ENCODE assay signal across 1 cellular context in the genomic region with DNA sequence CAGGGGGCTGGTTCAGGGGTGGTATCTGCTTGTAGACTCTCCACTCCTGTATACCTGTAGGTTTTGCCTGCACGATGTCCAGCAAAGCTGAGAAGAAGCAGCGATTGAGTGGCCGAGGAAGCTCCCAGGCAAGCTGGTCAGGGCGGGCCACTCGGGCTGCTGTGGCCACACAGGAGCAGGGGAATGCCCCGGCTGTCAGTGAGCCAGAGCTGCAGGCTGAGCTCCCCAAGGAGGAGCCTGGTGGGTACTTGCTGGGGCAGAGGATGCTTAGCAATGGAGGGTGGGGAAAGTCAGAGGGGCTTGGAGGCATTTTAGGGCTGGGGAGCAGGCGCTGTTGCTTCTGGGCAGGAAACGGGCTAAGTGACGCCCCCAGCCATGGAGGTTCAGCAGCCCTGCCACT.
TF ChIP-seq lines count a peak whose summit lies in the region.

No MANE protein-coding gene starts in this region.

TF ChIP-seq in GM23338, 12 proteins besides CTCF, POLR2A, EP300 and RAD21:
- TF ChIP-seq POLR2AphosphoS5 (IDR thresholded peaks at IDR 0.05; ENCODE audit: low read depth) (no peak), EZH2phosphoT487 (IDR thresholded peaks at IDR 0.05; ENCODE audit: unreplicated experiment) (no peak), JUNB (IDR thresholded peaks at IDR 0.05; ENCODE audit: unreplicated experiment) (no peak), CREB1 (CRISPR knock-in tag; IDR thresholded peaks at IDR 0.05; ENCODE audit: low read depth) (no peak), ZNF114 (CRISPR knock-in tag; IDR thresholded peaks at IDR 0.05) (no peak), NANOG (IDR thresholded peaks at IDR 0.05; ENCODE audit: borderline replicate concordance) (no peak), ZNF331 (CRISPR knock-in tag; IDR thresholded peaks at IDR 0.05; ENCODE audit: low read depth) (no peak), STAT1 (IDR thresholded peaks at IDR 0.05; ENCODE audit: unreplicated experiment) (no peak), EZH2 (IDR thresholded peaks at IDR 0.05; ENCODE audit: low read depth, unreplicated experiment) (no peak)
- TF ChIP-seq, protein P1, sequence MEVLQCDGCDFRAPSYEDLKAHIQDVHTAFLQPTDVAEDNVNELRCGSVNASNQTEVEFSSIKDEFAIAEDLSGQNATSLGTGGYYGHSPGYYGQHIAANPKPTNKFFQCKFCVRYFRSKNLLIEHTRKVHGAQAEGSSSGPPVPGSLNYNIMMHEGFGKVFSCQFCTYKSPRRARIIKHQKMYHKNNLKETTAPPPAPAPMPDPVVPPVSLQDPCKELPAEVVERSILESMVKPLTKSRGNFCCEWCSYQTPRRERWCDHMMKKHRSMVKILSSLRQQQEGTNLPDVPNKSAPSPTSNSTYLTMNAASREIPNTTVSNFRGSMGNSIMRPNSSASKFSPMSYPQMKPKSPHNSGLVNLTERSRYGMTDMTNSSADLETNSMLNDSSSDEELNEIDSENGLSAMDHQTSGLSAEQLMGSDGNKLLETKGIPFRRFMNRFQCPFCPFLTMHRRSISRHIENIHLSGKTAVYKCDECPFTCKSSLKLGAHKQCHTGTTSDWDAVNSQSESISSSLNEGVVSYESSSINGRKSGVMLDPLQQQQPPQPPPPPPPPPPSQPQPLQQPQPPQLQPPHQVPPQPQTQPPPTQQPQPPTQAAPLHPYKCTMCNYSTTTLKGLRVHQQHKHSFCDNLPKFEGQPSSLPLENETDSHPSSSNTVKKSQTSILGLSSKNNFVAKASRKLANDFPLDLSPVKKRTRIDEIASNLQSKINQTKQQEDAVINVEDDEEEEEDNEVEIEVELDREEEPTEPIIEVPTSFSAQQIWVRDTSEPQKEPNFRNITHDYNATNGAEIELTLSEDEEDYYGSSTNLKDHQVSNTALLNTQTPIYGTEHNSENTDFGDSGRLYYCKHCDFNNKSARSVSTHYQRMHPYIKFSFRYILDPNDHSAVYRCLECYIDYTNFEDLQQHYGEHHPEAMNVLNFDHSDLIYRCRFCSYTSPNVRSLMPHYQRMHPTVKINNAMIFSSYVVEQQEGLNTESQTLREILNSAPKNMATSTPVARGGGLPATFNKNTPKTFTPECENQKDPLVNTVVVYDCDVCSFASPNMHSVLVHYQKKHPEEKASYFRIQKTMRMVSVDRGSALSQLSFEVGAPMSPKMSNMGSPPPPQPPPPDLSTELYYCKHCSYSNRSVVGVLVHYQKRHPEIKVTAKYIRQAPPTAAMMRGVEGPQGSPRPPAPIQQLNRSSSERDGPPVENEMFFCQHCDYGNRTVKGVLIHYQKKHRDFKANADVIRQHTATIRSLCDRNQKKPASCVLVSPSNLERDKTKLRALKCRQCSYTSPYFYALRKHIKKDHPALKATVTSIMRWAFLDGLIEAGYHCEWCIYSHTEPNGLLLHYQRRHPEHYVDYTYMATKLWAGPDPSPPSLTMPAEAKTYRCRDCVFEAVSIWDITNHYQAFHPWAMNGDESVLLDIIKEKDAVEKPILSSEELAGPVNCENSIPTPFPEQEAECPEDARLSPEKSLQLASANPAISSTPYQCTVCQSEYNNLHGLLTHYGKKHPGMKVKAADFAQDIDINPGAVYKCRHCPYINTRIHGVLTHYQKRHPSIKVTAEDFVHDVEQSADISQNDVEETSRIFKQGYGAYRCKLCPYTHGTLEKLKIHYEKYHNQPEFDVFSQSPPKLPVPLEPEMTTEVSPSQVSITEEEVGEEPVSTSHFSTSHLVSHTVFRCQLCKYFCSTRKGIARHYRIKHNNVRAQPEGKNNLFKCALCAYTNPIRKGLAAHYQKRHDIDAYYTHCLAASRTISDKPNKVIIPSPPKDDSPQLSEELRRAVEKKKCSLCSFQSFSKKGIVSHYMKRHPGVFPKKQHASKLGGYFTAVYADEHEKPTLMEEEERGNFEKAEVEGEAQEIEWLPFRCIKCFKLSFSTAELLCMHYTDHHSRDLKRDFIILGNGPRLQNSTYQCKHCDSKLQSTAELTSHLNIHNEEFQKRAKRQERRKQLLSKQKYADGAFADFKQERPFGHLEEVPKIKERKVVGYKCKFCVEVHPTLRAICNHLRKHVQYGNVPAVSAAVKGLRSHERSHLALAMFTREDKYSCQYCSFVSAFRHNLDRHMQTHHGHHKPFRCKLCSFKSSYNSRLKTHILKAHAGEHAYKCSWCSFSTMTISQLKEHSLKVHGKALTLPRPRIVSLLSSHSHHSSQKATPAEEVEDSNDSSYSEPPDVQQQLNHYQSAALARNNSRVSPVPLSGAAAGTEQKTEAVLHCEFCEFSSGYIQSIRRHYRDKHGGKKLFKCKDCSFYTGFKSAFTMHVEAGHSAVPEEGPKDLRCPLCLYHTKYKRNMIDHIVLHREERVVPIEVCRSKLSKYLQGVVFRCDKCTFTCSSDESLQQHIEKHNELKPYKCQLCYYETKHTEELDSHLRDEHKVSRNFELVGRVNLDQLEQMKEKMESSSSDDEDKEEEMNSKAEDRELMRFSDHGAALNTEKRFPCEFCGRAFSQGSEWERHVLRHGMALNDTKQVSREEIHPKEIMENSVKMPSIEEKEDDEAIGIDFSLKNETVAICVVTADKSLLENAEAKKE (CRISPR knock-in tag; IDR thresholded peaks at IDR 0.05), result no peak
- TF ChIP-seq, protein P2, sequence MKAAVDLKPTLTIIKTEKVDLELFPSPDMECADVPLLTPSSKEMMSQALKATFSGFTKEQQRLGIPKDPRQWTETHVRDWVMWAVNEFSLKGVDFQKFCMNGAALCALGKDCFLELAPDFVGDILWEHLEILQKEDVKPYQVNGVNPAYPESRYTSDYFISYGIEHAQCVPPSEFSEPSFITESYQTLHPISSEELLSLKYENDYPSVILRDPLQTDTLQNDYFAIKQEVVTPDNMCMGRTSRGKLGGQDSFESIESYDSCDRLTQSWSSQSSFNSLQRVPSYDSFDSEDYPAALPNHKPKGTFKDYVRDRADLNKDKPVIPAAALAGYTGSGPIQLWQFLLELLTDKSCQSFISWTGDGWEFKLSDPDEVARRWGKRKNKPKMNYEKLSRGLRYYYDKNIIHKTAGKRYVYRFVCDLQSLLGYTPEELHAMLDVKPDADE (IDR thresholded peaks at IDR 0.05), result no peak
- TF ChIP-seq, protein P3, sequence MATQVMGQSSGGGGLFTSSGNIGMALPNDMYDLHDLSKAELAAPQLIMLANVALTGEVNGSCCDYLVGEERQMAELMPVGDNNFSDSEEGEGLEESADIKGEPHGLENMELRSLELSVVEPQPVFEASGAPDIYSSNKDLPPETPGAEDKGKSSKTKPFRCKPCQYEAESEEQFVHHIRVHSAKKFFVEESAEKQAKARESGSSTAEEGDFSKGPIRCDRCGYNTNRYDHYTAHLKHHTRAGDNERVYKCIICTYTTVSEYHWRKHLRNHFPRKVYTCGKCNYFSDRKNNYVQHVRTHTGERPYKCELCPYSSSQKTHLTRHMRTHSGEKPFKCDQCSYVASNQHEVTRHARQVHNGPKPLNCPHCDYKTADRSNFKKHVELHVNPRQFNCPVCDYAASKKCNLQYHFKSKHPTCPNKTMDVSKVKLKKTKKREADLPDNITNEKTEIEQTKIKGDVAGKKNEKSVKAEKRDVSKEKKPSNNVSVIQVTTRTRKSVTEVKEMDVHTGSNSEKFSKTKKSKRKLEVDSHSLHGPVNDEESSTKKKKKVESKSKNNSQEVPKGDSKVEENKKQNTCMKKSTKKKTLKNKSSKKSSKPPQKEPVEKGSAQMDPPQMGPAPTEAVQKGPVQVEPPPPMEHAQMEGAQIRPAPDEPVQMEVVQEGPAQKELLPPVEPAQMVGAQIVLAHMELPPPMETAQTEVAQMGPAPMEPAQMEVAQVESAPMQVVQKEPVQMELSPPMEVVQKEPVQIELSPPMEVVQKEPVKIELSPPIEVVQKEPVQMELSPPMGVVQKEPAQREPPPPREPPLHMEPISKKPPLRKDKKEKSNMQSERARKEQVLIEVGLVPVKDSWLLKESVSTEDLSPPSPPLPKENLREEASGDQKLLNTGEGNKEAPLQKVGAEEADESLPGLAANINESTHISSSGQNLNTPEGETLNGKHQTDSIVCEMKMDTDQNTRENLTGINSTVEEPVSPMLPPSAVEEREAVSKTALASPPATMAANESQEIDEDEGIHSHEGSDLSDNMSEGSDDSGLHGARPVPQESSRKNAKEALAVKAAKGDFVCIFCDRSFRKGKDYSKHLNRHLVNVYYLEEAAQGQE (IDR thresholded peaks at IDR 0.05; ENCODE audit: unreplicated experiment), result no peak
